In the genomic region with DNA sequence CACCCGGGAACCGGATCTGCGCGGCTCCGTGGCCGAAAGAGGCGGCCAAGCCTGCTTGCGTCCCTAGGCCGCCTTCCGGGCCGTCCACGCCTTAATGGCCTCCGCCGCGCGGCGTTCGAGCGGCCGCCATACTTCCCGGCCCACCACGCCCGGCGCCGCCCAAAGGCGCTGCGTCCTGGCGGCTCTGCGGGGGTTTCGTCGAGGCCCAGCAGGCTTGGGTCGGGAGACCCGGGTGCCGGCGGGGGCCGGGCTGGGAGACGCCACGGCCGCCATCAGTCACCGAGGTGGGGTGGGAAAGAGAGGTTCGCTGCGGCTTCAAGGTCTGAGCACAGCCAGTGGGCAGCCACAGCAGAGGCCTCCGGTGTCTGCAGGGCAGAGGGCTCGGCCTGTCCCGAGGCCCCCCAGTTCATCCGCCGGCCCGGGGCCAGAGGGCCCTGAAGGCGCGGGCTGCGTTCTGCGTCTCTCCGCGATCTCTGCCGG, we compare ENCODE assay signal across 20 cellular contexts.
DNase-seq lines count a peak whose midpoint lies in the region; ATAC-seq and TF ChIP-seq lines count a peak whose summit lies in the region.
"Had no signal": no experiment of that assay in that cellular context is flagged by ENCODE, and none has a peak within 500 bp of the region (broad histone marks: within the 10 kb centered on the region; RNA-seq: fewer than 3 reads in every experiment).

No MANE protein-coding gene starts in this region.

- ATAC-seq in Right ventricle myocardium inferior, result no peak
- ATAC-seq in activated naive CD8-positive, alpha-beta T cell treated with anti-CD3 and anti-CD28 coated beads, Interleukin-2, amount 10 ng/mL, durations not matched to agents 7 days and 5 days (ENCODE audit: low read depth), result peak; percentile 63
- ATAC-seq in thoracic aorta (ENCODE audit: insufficient number of reproducible peaks, low FRiP score, low read depth), result no peak
- ATAC-seq: SK-N-SH treated with all-trans-retinoic acid at 6 μM for 48 hours had no signal

- no CpG with 5 or more reads among the region's 55 CpGs for WGBS in mesendoderm (ENCODE audit: extremely low coverage, insufficient coverage, low lambda C conversion rate)

- no peaks in the 10 kb centered on the region for H3K9me3 ChIP-seq in thoracic aorta
- H3K9me3 ChIP-seq: BE2C, Caco-2, HAP-1 had no signal

- H3K4me1 ChIP-seq in thoracic aorta (ENCODE audit: control insufficient read depth in 1 of 2, low read depth in 2 of 2), result no peaks in the 10 kb centered on the region
- H3K4me1 ChIP-seq in mesendoderm (ENCODE audit: control insufficient read depth, low read depth, low read length), result no peaks in the 10 kb centered on the region
- H3K4me1 ChIP-seq: BE2C, Caco-2, HAP-1 had no signal

- H4K8ac ChIP-seq in mesendoderm (ENCODE audit: low read depth, low read length), result no peak overlapping the region

- H4K5ac ChIP-seq in mesendoderm (ENCODE audit: low read length), result no peak overlapping the region

- H3K9me3 Mint-ChIP-seq in activated naive CD8-positive, alpha-beta T cell treated with anti-CD3 and anti-CD28 coated beads, Interleukin-2, amount 10 ng/mL, durations not matched to agents 7 days and 5 days, result peaks cover 1% of the 10 kb centered on the region

- H3K4me1 Mint-ChIP-seq in activated naive CD8-positive, alpha-beta T cell treated with anti-CD3 and anti-CD28 coated beads, Interleukin-2, amount 10 ng/mL, durations not matched to agents 7 days and 5 days, result no peaks in the 10 kb centered on the region
- H3K4me1 Mint-ChIP-seq: CD4-positive, CD25-positive, alpha-beta regulatory T cell had no signal

- H3K27me3 ChIP-seq in thoracic aorta (replicated peaks; ENCODE audit: insufficient read depth), result no peaks in the 10 kb centered on the region
- H3K27me3 ChIP-seq in mesendoderm (ENCODE audit: insufficient read depth, low read length, poor library complexity), result no peaks in the 10 kb centered on the region
- H3K27me3 ChIP-seq: BE2C had no signal

- no peaks in the 10 kb centered on the region for H3K27me3 Mint-ChIP-seq in activated naive CD8-positive, alpha-beta T cell treated with anti-CD3 and anti-CD28 coated beads, Interleukin-2, amount 10 ng/mL, durations not matched to agents 7 days and 5 days
- H3K27me3 Mint-ChIP-seq: CD4-positive, CD25-positive, alpha-beta regulatory T cell had no signal

- no peaks in the 10 kb centered on the region for H3K79me1 ChIP-seq in mesendoderm (ENCODE audit: low read length)

- H3K36me3 Mint-ChIP-seq in activated naive CD8-positive, alpha-beta T cell treated with anti-CD3 and anti-CD28 coated beads, Interleukin-2, amount 10 ng/mL, durations not matched to agents 7 days and 5 days, result no peaks in the 10 kb centered on the region
- H3K36me3 Mint-ChIP-seq: CD4-positive, CD25-positive, alpha-beta regulatory T cell had no signal

- no peak overlapping the region for H2BK15ac ChIP-seq in mesendoderm (replicated peaks; ENCODE audit: low read depth)

- H3K4me3 ChIP-seq in thoracic aorta, result peak overlapping the region; percentile 14
- no peak overlapping the region for H3K4me3 ChIP-seq in mesendoderm (ENCODE audit: low read length)
- H3K4me3 ChIP-seq: HAP-1 had no signal

- no peaks in the 10 kb centered on the region for H3K79me2 ChIP-seq in mesendoderm (ENCODE audit: control insufficient read depth, insufficient read depth, low read length)

- DNase-seq in Right ventricle myocardium inferior (ENCODE audit: missing footprints) (peak; percentile 35), cardiac septum (ENCODE audit: low spot score) (no peak), mesenteric fat pad (ENCODE audit: low spot score) (peak; percentile 85), thoracic aorta (ENCODE audit: low spot score) (no peak), DMS153 (lab: John Stamatoyannopoulos, UW) (no peak), mesendoderm (no peak), NCI-H1694 (lab: John Stamatoyannopoulos, UW) (no peak)
- DNase-seq in activated naive CD8-positive, alpha-beta T cell treated with anti-CD3 and anti-CD28 coated beads, Interleukin-2, amount 10 ng/mL, durations not matched to agents 7 days and 5 days, result peak; percentile 28
- DNase-seq: BE2C; Caco-2; CD4-positive, CD25-positive, alpha-beta regulatory T cell; KBM-7; NCI-H1105; NCI-H2107; NCI-H2227 treated with DMSO at 0.1 percent for 48 hours; NCI-H510A treated with DMSO at 0.1 percent for 48 hours; NCI-H774; SHP77 treated with DMSO at 0.1 percent for 48 hours had no signal

- H3K27ac ChIP-seq in thoracic aorta (no peak overlapping the region), mesendoderm (ENCODE audit: low read depth, low read length) (no peak overlapping the region)

- no peak overlapping the region for H3K4me2 ChIP-seq in mesendoderm (ENCODE audit: low read length)

- TF ChIP-seq CTCF in thoracic aorta (IDR thresholded peaks at IDR 0.05), result no peak

- H2BK5ac ChIP-seq in mesendoderm (ENCODE audit: low read length), result no peak overlapping the region

- H3K23ac ChIP-seq in mesendoderm (ENCODE audit: low read length), result no peak overlapping the region

- no peak overlapping the region for H3K4ac ChIP-seq in mesendoderm (ENCODE audit: low read depth, low read length)

- intact Hi-C loops in Right ventricle myocardium inferior (cut with DNase I) (no loop called here), cardiac septum (cut with DNase I) (no loop called here)

- H3K9ac ChIP-seq in mesendoderm (ENCODE audit: low read length), result no peak overlapping the region

- H3K56ac ChIP-seq in mesendoderm (ENCODE audit: low read length), result no peak overlapping the region

- H2AK5ac ChIP-seq in mesendoderm (ENCODE audit: low read length), result no peak overlapping the region

- no peak overlapping the region for H3K18ac ChIP-seq in mesendoderm (ENCODE audit: low read length)

- H3K27ac Mint-ChIP-seq in activated naive CD8-positive, alpha-beta T cell treated with anti-CD3 and anti-CD28 coated beads, Interleukin-2, amount 10 ng/mL, durations not matched to agents 7 days and 5 days, result no peak overlapping the region
- H3K27ac Mint-ChIP-seq: CD4-positive, CD25-positive, alpha-beta regulatory T cell had no signal

- H3K4me3 Mint-ChIP-seq in activated naive CD8-positive, alpha-beta T cell treated with anti-CD3 and anti-CD28 coated beads, Interleukin-2, amount 10 ng/mL, durations not matched to agents 7 days and 5 days, result no peak overlapping the region
- H3K4me3 Mint-ChIP-seq: CD4-positive, CD25-positive, alpha-beta regulatory T cell had no signal

- H2BK120ac ChIP-seq in mesendoderm (ENCODE audit: low read depth, low read length), result no peak overlapping the region

- H3K36me3 ChIP-seq in thoracic aorta, result no peaks in the 10 kb centered on the region
- no peaks in the 10 kb centered on the region for H3K36me3 ChIP-seq in mesendoderm (ENCODE audit: control insufficient read depth, insufficient read depth, low read length)
- H3K36me3 ChIP-seq: BE2C, HAP-1 had no signal

- POLR2A ChIA-PET in activated naive CD8-positive, alpha-beta T cell treated with anti-CD3 and anti-CD28 coated beads, Interleukin-2, amount 10 ng/mL, durations not matched to agents 7 days and 5 days (lab: Charles Lee), result no interaction called here

Comparison
In these comparisons a context has a peak if more than half of its experiments do, and no peak if none do; other contexts are left out.
1. DNase-seq: peak in Right ventricle myocardium inferior (single experiment), activated naive CD8-positive, alpha-beta T cell treated with anti-CD3 and anti-CD28 coated beads, Interleukin-2, amount 10 ng/mL, durations not matched to agents 7 days and 5 days (single experiment) and mesenteric fat pad (single experiment); none in cardiac septum (single experiment), thoracic aorta (single experiment), DMS153 (single experiment), mesendoderm (single experiment) and NCI-H1694 (single experiment).